Comparison of ENCODE assay signal across 17 cellular contexts in genomic region chr15:44673639-44674038, GRCh38. TPM values are rescaled to one million over a fixed set of nuclear protein-coding genes. Genes with fewer than 3 reads are reported as not detected.
DNase-seq lines count a peak whose midpoint lies in the region; ATAC-seq lines count a peak whose summit lies in the region.
"Had no signal": no experiment of that assay in that cellular context is flagged by ENCODE, and none has a peak within 500 bp of the region (broad histone marks: within the 10 kb centered on the region; RNA-seq: fewer than 3 reads in every experiment).

No MANE protein-coding gene starts in this region.

- peaks cover 89% of the 10 kb centered on the region for H3K4me1 Mint-ChIP-seq in activated naive CD8-positive, alpha-beta T cell (ENCODE audit: low read depth)
- H3K4me1 Mint-ChIP-seq in activated naive CD8-positive, alpha-beta T cell treated with anti-CD3 and anti-CD28 coated beads, Interleukin-2, amount 50 U/mL, for 24 hours: peaks cover 84% of the 10 kb centered on the region
- H3K4me1 Mint-ChIP-seq in T-cell (peaks cover 91 to 96% (median 92%) of the 10 kb centered on the region in 3 donors), naive B cell (peaks cover 61 to 99% (median 89%) of the 10 kb centered on the region in 3 donors)

- no peak overlapping the region for H3K4me3 Mint-ChIP-seq in activated naive CD8-positive, alpha-beta T cell
- no peak overlapping the region for H3K4me3 Mint-ChIP-seq in activated naive CD8-positive, alpha-beta T cell treated with anti-CD3 and anti-CD28 coated beads, Interleukin-2, amount 50 U/mL, for 24 hours
- peak overlapping the region in 1 of 3 donors; percentile 58 for H3K4me3 Mint-ChIP-seq in T-cell
- H3K4me3 Mint-ChIP-seq in naive B cell: peak overlapping the region in 3 of 8 donors; percentile 1 to 29 (median 12)
- H3K4me3 Mint-ChIP-seq: CD14-positive monocyte had no signal

- peaks cover 3% of the 10 kb centered on the region for H3K36me3 Mint-ChIP-seq in activated naive CD8-positive, alpha-beta T cell
- H3K36me3 Mint-ChIP-seq in activated naive CD8-positive, alpha-beta T cell treated with anti-CD3 and anti-CD28 coated beads, Interleukin-2, amount 50 U/mL, for 24 hours (ENCODE audit: low read depth): no peaks in the 10 kb centered on the region
- H3K36me3 Mint-ChIP-seq in T-cell (peaks cover 13% of the 10 kb centered on the region), naive B cell (peaks cover 0 to 5% of the 10 kb centered on the region in 2 donors)

- POLR2A ChIA-PET in T-cell (lab: Charles Lee): interaction anchor here in 1 of 2 donors (0.6 kb wide), 1 partner anchor 46 kb away, joined by 3 read pairs; no protein-coding TSS in a partner anchor

- DNase-seq in activated naive CD8-positive, alpha-beta T cell treated with anti-CD3 and anti-CD28 coated beads, Interleukin-2, amount 50 U/mL, for 24 hours: no peak
- DNase-seq in T-cell (no peak), naive B cell (no peak), GM19238 (ENCODE audit: insufficient read length, low spot score) (no peak)
- DNase-seq: DMS79; IMR-90; Kasumi-1; MM.1S; NCI-H1105 treated with DMSO at 0.1 percent for 48 hours; NCI-H187 treated with DMSO at 0.1 percent for 48 hours; NCI-H69; NK-92 treated with Interleukin-12 subunit alpha and Interleukin-12 subunit beta, amount 100 ng/mL, for 24 hours; SHP77 treated with DMSO at 0.1 percent for 48 hours had no signal

- ATAC-seq in activated naive CD8-positive, alpha-beta T cell treated with anti-CD3 and anti-CD28 coated beads, Interleukin-2, amount 50 U/mL, for 24 hours: no peak
- ATAC-seq in T-cell (replicated peaks in 1 of 4) (no peak), naive B cell (ENCODE audit: low read depth in 2 of 2) (no peak), HG03442 (IDR thresholded peaks at IDR 0.05; ENCODE audit: unreplicated experiment) (no peak), GM21619 (IDR thresholded peaks at IDR 0.05; ENCODE audit: unreplicated experiment) (no peak)

- H3K27ac Mint-ChIP-seq in activated naive CD8-positive, alpha-beta T cell: peak overlapping the region; percentile 61
- H3K27ac Mint-ChIP-seq in activated naive CD8-positive, alpha-beta T cell treated with anti-CD3 and anti-CD28 coated beads, Interleukin-2, amount 50 U/mL, for 24 hours: no peak overlapping the region
- peak overlapping the region; percentile 71 to 87 for H3K27ac Mint-ChIP-seq in T-cell
- peak overlapping the region in 5 of 6 donors; percentile 47 to 95 (median 77) for H3K27ac Mint-ChIP-seq in naive B cell

- H3K27me3 Mint-ChIP-seq in activated naive CD8-positive, alpha-beta T cell: no peaks in the 10 kb centered on the region
- no peaks in the 10 kb centered on the region for H3K27me3 Mint-ChIP-seq in activated naive CD8-positive, alpha-beta T cell treated with anti-CD3 and anti-CD28 coated beads, Interleukin-2, amount 50 U/mL, for 24 hours
- no peaks in the 10 kb centered on the region for H3K27me3 Mint-ChIP-seq in T-cell
- no peaks in the 10 kb centered on the region for H3K27me3 Mint-ChIP-seq in naive B cell

- CTCF ChIA-PET in T-cell (lab: Charles Lee): interaction anchor here in 1 of 2 donors (1.2 kb wide), 1 partner anchor 9 kb away, joined by 3 read pairs; no protein-coding TSS in a partner anchor

- no peaks in the 10 kb centered on the region for H3K9me3 Mint-ChIP-seq in activated naive CD8-positive, alpha-beta T cell (ENCODE audit: low read depth)
- no peaks in the 10 kb centered on the region for H3K9me3 Mint-ChIP-seq in activated naive CD8-positive, alpha-beta T cell treated with anti-CD3 and anti-CD28 coated beads, Interleukin-2, amount 50 U/mL, for 24 hours
- no peaks in the 10 kb centered on the region for H3K9me3 Mint-ChIP-seq in T-cell
- H3K9me3 Mint-ChIP-seq in naive B cell: peaks cover 0 to 4% (median 0%) of the 10 kb centered on the region in 7 donors
- H3K9me3 Mint-ChIP-seq: CD14-positive monocyte had no signal

RNA-seq across cellular contexts. Expression of gene SPG11, which starts 10.2 kb away (rescaled TPM):
- 100 to 1,000 TPM; 108 to 124 (median 118) TPM for total RNA-seq in T-cell
- polyA plus RNA-seq in naive B cell (ENCODE audit: low read depth in 6 of 6): 10 to 100 TPM; 19.7 to 70.0 (median 53.0) TPM

RNA-seq across cellular contexts. Expression of gene PATL2, which starts 37.5 kb away (rescaled TPM):
- total RNA-seq in T-cell: 10 to 100 TPM; 43.5 to 69.7 (median 48.5) TPM
- polyA plus RNA-seq in naive B cell (ENCODE audit: low read depth in 6 of 6): 10 to 100 TPM in 5 of 6 donors, 1 to 10 TPM in 1; 9.3 to 28.6 (median 20.2) TPM
- total RNA-seq: IMR-90 had no signal

RNA-seq across cellular contexts. Expression of gene B2M, which starts 37.7 kb away (rescaled TPM):
- 1,000 to 10,000 TPM; 5,457 to 6,662 (median 6,121) TPM for total RNA-seq in T-cell
- over 10,000 TPM; 15,630 to 30,116 (median 21,556) TPM for polyA plus RNA-seq in naive B cell (ENCODE audit: low read depth in 6 of 6)
